16 cellular contexts compared by ENCODE assay signal in the genomic region with DNA sequence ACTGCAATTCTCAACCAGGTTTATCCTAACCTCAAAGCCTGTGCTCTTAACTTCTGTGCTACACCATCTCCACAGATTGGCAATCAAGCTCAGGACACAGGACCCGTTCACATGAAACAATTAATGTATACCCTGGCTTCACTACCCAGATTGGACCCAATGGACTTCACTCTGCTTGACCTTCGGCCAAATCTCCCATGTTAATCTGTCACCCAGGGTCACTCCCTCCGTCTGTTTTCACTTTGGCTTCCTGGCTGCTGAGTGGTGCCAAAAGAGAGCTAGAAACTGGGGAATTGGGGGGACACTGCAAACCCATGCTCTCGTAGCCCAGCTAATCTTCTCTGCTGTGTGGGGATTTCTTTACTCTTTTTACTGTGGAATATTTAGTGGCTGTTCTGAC.
DNase-seq lines count a peak whose midpoint lies in the region; ATAC-seq and TF ChIP-seq lines count a peak whose summit lies in the region.
"Had no signal": no experiment of that assay in that cellular context is flagged by ENCODE, and none has a peak within 500 bp of the region (broad histone marks: within the 10 kb centered on the region; RNA-seq: fewer than 3 reads in every experiment).

No MANE protein-coding gene starts in this region.

- no peak overlapping the region for H3K4me3 Mint-ChIP-seq in stimulated activated naive CD8-positive, alpha-beta T cell treated with anti-CD3 and anti-CD28 coated beads, Interleukin-15, amount 100 ng/mL, for 72 hours
- H3K4me3 Mint-ChIP-seq: CD14-positive monocyte; CD4-positive, alpha-beta memory T cell; GM23338 had no signal

- 58% methylated on average over 4 of the region's 4 CpGs for WGBS in hepatocyte (ENCODE audit: low lambda C conversion rate, missing lambda C conversion rate)
- 20% methylated on average over 4 of the region's 4 CpGs for WGBS in liver
- whole genome bisulfite sequencing in trophoblast cell (ENCODE audit: extremely low coverage, insufficient coverage, insufficient read length) = no CpG with 5 or more reads among the region's 4 CpGs

- H3K27me3 ChIP-seq in PC-9 (ENCODE audit: insufficient read depth, low read depth) (0 out of 2 replicates have a peak, but pooled peaks cover 2% of the 10 kb centered on the region), hepatocyte (no peaks in the 10 kb centered on the region), liver (ENCODE audit: control insufficient read depth in 4 of 4, insufficient read depth in 4 of 4, low read length in 3 of 4) (no peaks in the 10 kb centered on the region), trophoblast cell (ENCODE audit: insufficient read depth, low read length) (no peaks in the 10 kb centered on the region)
- H3K27me3 ChIP-seq: BLaER1 had no signal

- intact Hi-C loops in PC-9 (cut with micrococcal nuclease; ENCODE audit: unreplicated experiment) = no loop called here

- H3K9me2 ChIP-seq in PC-9 (ENCODE audit: insufficient read depth) (no peaks in the 10 kb centered on the region; the same call in 1 of the 2 replicates), hepatocyte (replicated peaks; ENCODE audit: insufficient read depth) (no peaks in the 10 kb centered on the region)

- no peak overlapping the region for H3K14ac ChIP-seq in trophoblast cell (ENCODE audit: low read length)

- H3K9ac ChIP-seq in liver (ENCODE audit: low read depth in 1 of 2, low read length in 2 of 2) (no peak overlapping the region), trophoblast cell (ENCODE audit: low read length) (no peak overlapping the region)
- H3K9ac ChIP-seq: BLaER1 had no signal

- H3K79me1 ChIP-seq in trophoblast cell (ENCODE audit: low read length) = peaks cover 2% of the 10 kb centered on the region

- H3F3A ChIP-seq in PC-9 (ENCODE audit: insufficient read depth, low read depth) = no peaks in the 10 kb centered on the region

- no peak overlapping the region for H2AK5ac ChIP-seq in trophoblast cell (ENCODE audit: low read length)

- H2AFZ ChIP-seq in PC-9 (peak overlapping the region; percentile 48; the same call in 1 of the 2 replicates), hepatocyte (no peak overlapping the region), trophoblast cell (ENCODE audit: insufficient read depth, low read length, poor library complexity) (no peak overlapping the region)
- H2AFZ ChIP-seq: GM23338 had no signal

- H3K4me1 ChIP-seq in PC-9 (replicated peaks; ENCODE audit: insufficient read depth) = no peaks in the 10 kb centered on the region
- H3K4me1 ChIP-seq in hepatocyte (ENCODE audit: insufficient read depth) = peaks cover 2% of the 10 kb centered on the region
- peaks cover 0 to 8% (median 4%) of the 10 kb centered on the region in 4 donors for H3K4me1 ChIP-seq in liver (ENCODE audit: control insufficient read depth in 4 of 4, insufficient read depth in 4 of 4, low read length in 3 of 4)
- no peaks in the 10 kb centered on the region for H3K4me1 ChIP-seq in trophoblast cell (ENCODE audit: control insufficient read depth in 1 of 2, insufficient read depth in 2 of 2, low read length in 2 of 2)
- H3K4me1 ChIP-seq: BLaER1 had no signal

- no peak overlapping the region for H3K27ac Mint-ChIP-seq in stimulated activated naive CD8-positive, alpha-beta T cell treated with anti-CD3 and anti-CD28 coated beads, Interleukin-15, amount 100 ng/mL, for 72 hours
- H3K27ac Mint-ChIP-seq: CD4-positive, alpha-beta memory T cell; GM23338 had no signal

- in situ Hi-C loops in GM13977 (cut with MboI; ENCODE audit: low pct_unique_long_range_greater_than_20kb, low sequenced_read_pairs, unreplicated experiment) = no loop called here

- POLR2A ChIA-PET in PC-9 (lab: Charles Lee; ENCODE audit: unreplicated experiment) = no interaction called here

- H2BK5ac ChIP-seq in trophoblast cell (ENCODE audit: low read depth, low read length, poor library complexity) = no peak overlapping the region

- ATAC-seq in stimulated activated naive CD8-positive, alpha-beta T cell treated with anti-CD3 and anti-CD28 coated beads, Interleukin-15, amount 100 ng/mL, for 72 hours = no peak
- ATAC-seq: GM23338 had no signal

- peak overlapping the region; percentile 68 for H4K91ac ChIP-seq in trophoblast cell (ENCODE audit: low read depth, low read length)

- TF ChIP-seq RAD21 in liver (IDR thresholded peaks at IDR 0.05) = no peak

- no peaks in the 10 kb centered on the region for H3K27me3 Mint-ChIP-seq in stimulated activated naive CD8-positive, alpha-beta T cell treated with anti-CD3 and anti-CD28 coated beads, Interleukin-15, amount 100 ng/mL, for 72 hours
- H3K27me3 Mint-ChIP-seq: CD4-positive, alpha-beta memory T cell had no signal

- H3K4me3 ChIP-seq in PC-9 = no peak overlapping the region
- no peak overlapping the region for H3K4me3 ChIP-seq in hepatocyte
- H3K4me3 ChIP-seq in liver (ENCODE audit: low read depth in 1 of 3, low read length in 3 of 3) = no peak overlapping the region
- H3K4me3 ChIP-seq in trophoblast cell (ENCODE audit: low read depth, low read length) = no peak overlapping the region
- H3K4me3 ChIP-seq: BLaER1, GM23338 had no signal

- H4K8ac ChIP-seq in trophoblast cell (ENCODE audit: low read depth, low read length) = no peak overlapping the region

- H3K23ac ChIP-seq in trophoblast cell (ENCODE audit: low read length) = no peak overlapping the region

- H3K27ac ChIP-seq in PC-9 (no peak overlapping the region), hepatocyte (no peak overlapping the region), liver (ENCODE audit: low read depth in 1 of 2, low read length in 2 of 2) (no peak overlapping the region), trophoblast cell (ENCODE audit: low read depth, low read length) (no peak overlapping the region)
- H3K27ac ChIP-seq: BLaER1 had no signal

- H4K12ac ChIP-seq in trophoblast cell (ENCODE audit: low read depth, low read length) = no peak overlapping the region

- no peaks in the 10 kb centered on the region for H3K4me1 Mint-ChIP-seq in stimulated activated naive CD8-positive, alpha-beta T cell treated with anti-CD3 and anti-CD28 coated beads, Interleukin-15, amount 100 ng/mL, for 72 hours
- H3K4me1 Mint-ChIP-seq: CD14-positive monocyte; CD4-positive, alpha-beta memory T cell; GM23338 had no signal

- H3K79me2 ChIP-seq in PC-9 (ENCODE audit: low read depth) = no peaks in the 10 kb centered on the region
- no peaks in the 10 kb centered on the region for H3K79me2 ChIP-seq in hepatocyte
- no peaks in the 10 kb centered on the region for H3K79me2 ChIP-seq in trophoblast cell (ENCODE audit: control insufficient read depth, insufficient read depth, low read length, poor library complexity)

- H2BK12ac ChIP-seq in trophoblast cell (ENCODE audit: low read length) = peak overlapping the region; percentile 82

- peaks cover 0 to 3% of the 10 kb centered on the region in 2 donors for H3K9me3 Mint-ChIP-seq in stimulated activated naive CD8-positive, alpha-beta T cell treated with anti-CD3 and anti-CD28 coated beads, Interleukin-15, amount 100 ng/mL, for 72 hours
- H3K9me3 Mint-ChIP-seq: GM23338 had no signal

- DNase-seq in PC-9 (no peak), hepatocyte (ENCODE audit: low spot score) (no peak), trophoblast cell (no peak), NCI-H2029 treated with DMSO at 0.1 percent for 48 hours (lab: John Stamatoyannopoulos, UW) (no peak), GM13977 (ENCODE audit: low spot score) (no peak)
- no peak for DNase-seq in stimulated activated naive CD8-positive, alpha-beta T cell treated with anti-CD3 and anti-CD28 coated beads, Interleukin-15, amount 100 ng/mL, for 72 hours
- DNase-seq: 8988T; CD4-positive, alpha-beta memory T cell; DMS153; DMS79; GDM1; H7 had no signal

- H3K4ac ChIP-seq in trophoblast cell (ENCODE audit: low read depth, low read length) = no peak overlapping the region

- no peak overlapping the region for H2BK120ac ChIP-seq in trophoblast cell (ENCODE audit: insufficient read depth, low read length, poor library complexity)

- no peak for TF ChIP-seq CTCF in PC-9 (conservative IDR thresholded peaks at IDR 0.05)
- TF ChIP-seq CTCF in hepatocyte (IDR thresholded peaks at IDR 0.05; ENCODE audit: poor library complexity) = no peak
- TF ChIP-seq CTCF in liver (IDR thresholded peaks at IDR 0.05; ENCODE audit: low read depth, low read length, missing input control) = no peak
- no peak for TF ChIP-seq CTCF in GM13977 (IDR thresholded peaks at IDR 0.05; ENCODE audit: extremely low read depth, insufficient read depth, missing control alignments)

- CTCF ChIA-PET in PC-9 (lab: Charles Lee) = no interaction called here

- BruUV-seq in PC-9 (replicated peaks; lab: Mats Ljungman, UMichigan) = no TSS peak

- no peaks in the 10 kb centered on the region for H3K36me3 ChIP-seq in PC-9 (ENCODE audit: low read depth)
- no peaks in the 10 kb centered on the region for H3K36me3 ChIP-seq in hepatocyte (replicated peaks; ENCODE audit: insufficient read depth, low read depth)
- no peaks in the 10 kb centered on the region for H3K36me3 ChIP-seq in liver (ENCODE audit: control insufficient read depth in 4 of 4, insufficient read depth in 3 of 4, low read depth in 1 of 4, low read length in 3 of 4)
- H3K36me3 ChIP-seq in trophoblast cell (ENCODE audit: control insufficient read depth in 1 of 2, insufficient read depth in 2 of 2, low read length in 2 of 2) = no peaks in the 10 kb centered on the region
- H3K36me3 ChIP-seq: BLaER1 had no signal

- H3K9me3 ChIP-seq in PC-9 (ENCODE audit: insufficient read depth, low read depth) (no peaks in the 10 kb centered on the region), hepatocyte (ENCODE audit: low read depth) (no peaks in the 10 kb centered on the region), liver (ENCODE audit: control insufficient read depth in 4 of 4, low read length in 3 of 4) (no peaks in the 10 kb centered on the region), trophoblast cell (ENCODE audit: insufficient read depth, low read depth, low read length) (peaks cover 1% of the 10 kb centered on the region)

- no peak overlapping the region for H3K18ac ChIP-seq in trophoblast cell (ENCODE audit: low read length)

- H4K20me1 ChIP-seq in PC-9 (ENCODE audit: insufficient read depth) = no peaks in the 10 kb centered on the region
- H4K20me1 ChIP-seq in hepatocyte (ENCODE audit: insufficient read depth, poor library complexity, severe bottlenecking) = no peaks in the 10 kb centered on the region
- H4K20me1 ChIP-seq: BLaER1 had no signal

- H3K4me2 ChIP-seq in PC-9 = no peak overlapping the region
- H3K4me2 ChIP-seq in hepatocyte = peak overlapping the region; percentile 29
- H3K4me2 ChIP-seq in trophoblast cell (ENCODE audit: low read length) = no peak overlapping the region
- H3K4me2 ChIP-seq: BLaER1, GM23338 had no signal

TF ChIP-seq in liver, 16 proteins besides CTCF, POLR2A, EP300 and RAD21 (continues in another document):
- TF ChIP-seq FOXA1 (IDR thresholded peaks at IDR 0.05) (no peak), HNF4A (conservative IDR thresholded peaks at IDR 0.05) (peak; percentile 92 to 95), NR2F2 (IDR thresholded peaks at IDR 0.05) (peak; percentile 39), FOXA2 (IDR thresholded peaks at IDR 0.05) (no peak), RXRA (IDR thresholded peaks at IDR 0.05) (peak; percentile 81 to 87), SP1 (IDR thresholded peaks at IDR 0.05) (peak; percentile 58)
- TF ChIP-seq, protein P1, sequence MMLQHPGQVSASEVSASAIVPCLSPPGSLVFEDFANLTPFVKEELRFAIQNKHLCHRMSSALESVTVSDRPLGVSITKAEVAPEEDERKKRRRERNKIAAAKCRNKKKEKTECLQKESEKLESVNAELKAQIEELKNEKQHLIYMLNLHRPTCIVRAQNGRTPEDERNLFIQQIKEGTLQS (IDR thresholded peaks at IDR 0.05) = no peak
